In the genomic region with DNA sequence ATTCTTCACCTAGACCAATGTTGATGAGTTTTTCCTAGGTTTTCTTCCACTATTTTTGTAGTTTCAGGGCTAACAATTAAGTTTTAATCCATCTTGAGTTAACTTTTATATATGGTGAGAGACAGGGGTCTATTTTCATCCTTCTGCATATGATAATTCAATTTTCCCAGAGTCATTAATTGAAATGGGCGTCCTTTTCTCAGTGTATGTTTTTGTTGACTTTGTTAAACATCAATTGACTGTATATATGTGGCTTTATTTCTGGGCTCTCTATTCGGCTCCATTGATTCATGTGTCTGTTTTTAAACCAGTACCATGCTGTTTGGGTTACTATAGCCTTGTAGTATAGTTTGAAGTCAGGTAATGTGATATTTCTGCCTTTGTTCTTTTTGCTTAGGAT, we compare ENCODE assay signal across 27 cellular contexts.
"Had no signal": no experiment of that assay in that cellular context is flagged by ENCODE, and none has a peak within 500 bp of the region (broad histone marks: within the 10 kb centered on the region; RNA-seq: fewer than 3 reads in every experiment).

No MANE protein-coding gene starts in this region.

- H3K36me3 ChIP-seq: stomach, suprapubic skin, thoracic aorta, thyroid gland, tibial artery, tibial nerve, transverse colon, upper lobe of left lung, upper lobe of right lung, uterus, vagina had no signal

- DNase-seq: stimulated activated CD4-positive, alpha-beta T cell treated with anti-CD3 and anti-CD28 coated beads, Interleukin-2, amount 100 ng/mL, for 48 hours; stimulated activated CD4-positive, alpha-beta T cell treated with anti-CD3 and anti-CD28 coated beads, Interleukin-4, amount 100 ng/mL, for 1 hour; stimulated activated CD4-positive, alpha-beta T cell treated with anti-CD3 and anti-CD28 coated beads, Interleukin-4, amount 100 ng/mL, for 24 hours; stimulated activated CD4-positive, alpha-beta T cell treated with anti-CD3 and anti-CD28 coated beads, Interleukin-4, amount 100 ng/mL, for 4 hours; stimulated activated CD8-positive, alpha-beta memory T cell treated with anti-CD3 and anti-CD28 coated beads, Interleukin-4, amount 100 ng/mL, for 48 hours; stimulated activated naive B cell treated with anti-CD40 and anti-IgM and Interleukin-4, amounts not matched to agents 10 μg/mL and 1 μg/mL and 100 μg/mL, for 72 hours; stimulated activated naive CD4-positive, alpha-beta T cell; stimulated activated naive CD4-positive, alpha-beta T cell treated with Interleukin-2 at 50 U/mL for 16 hours; stimulated activated naive CD8-positive, alpha-beta T cell treated with anti-CD3 and anti-CD28 coated beads, Interleukin-15, amount 100 ng/mL, for 72 hours; stimulated activated naive CD8-positive, alpha-beta T cell treated with anti-CD3 and anti-CD28 coated beads, Interleukin-15, Interleukin-2, amounts not matched to agents 100 U/mL and 50 U/mL, for 24 hours; stomach; substantia nigra; testis; thyroid gland; tibial artery; transverse colon; trophoblast cell; upper lobe of left lung; upper lobe of right lung; uterus had no signal

- H3K27me3 ChIP-seq: stomach, suprapubic skin, testis, thyroid gland, tibial artery, tibial nerve, transverse colon, upper lobe of left lung, upper lobe of right lung, uterus, vagina had no signal

- H3K27ac ChIP-seq: stomach, suprapubic skin, testis, thoracic aorta, thyroid gland, tibial artery, tibial nerve, transverse colon, upper lobe of left lung, upper lobe of right lung, uterus, vagina had no signal

- H3K4me1 ChIP-seq: stomach, suprapubic skin, testis, thyroid gland, tibial artery, tibial nerve, transverse colon, upper lobe of left lung, upper lobe of right lung, uterus, vagina had no signal

- ATAC-seq: stimulated activated effector memory CD8-positive, alpha-beta T cell treated with anti-CD3 and anti-CD28 coated beads, Interleukin-12 subunit alpha, Interleukin-12 subunit beta, amount 100 ng/mL, for 72 hours; stimulated activated memory B cell treated with anti-CD40 and anti-IgM and Interleukin-4, amounts not matched to agents 10 μg/mL and 1 μg/mL and 100 μg/mL, for 72 hours; stimulated activated naive B cell treated with anti-CD40 and anti-IgM and Interleukin-4, amounts not matched to agents 10 μg/mL and 1 μg/mL and 100 μg/mL, for 72 hours; stimulated activated naive CD8-positive, alpha-beta T cell treated with anti-CD3 and anti-CD28 coated beads, Interleukin-15, amount 100 ng/mL, for 72 hours; stimulated activated naive CD8-positive, alpha-beta T cell treated with anti-CD3 and anti-CD28 coated beads, Interleukin-15, Interleukin-2, amounts not matched to agents 100 U/mL and 50 U/mL, for 24 hours; upper lobe of right lung had no signal

- H3K4me3 ChIP-seq: stomach, suprapubic skin, testis, thoracic aorta, thyroid gland, tibial artery, tibial nerve, transverse colon, upper lobe of left lung, upper lobe of right lung, uterus, vagina had no signal

- H3K9me3 ChIP-seq: testis, thoracic aorta, thyroid gland, uterus had no signal

- FAIRE-seq: urothelium cell line had no signal
